26 cellular contexts compared by ENCODE assay signal in genomic region chr1:44685218-44685617, GRCh38. TPM values are rescaled to one million over a fixed set of nuclear protein-coding genes. Genes with fewer than 3 reads are reported as not detected.
"Had no signal": no experiment of that assay in that cellular context is flagged by ENCODE, and none has a peak within 500 bp of the region (broad histone marks: within the 10 kb centered on the region; RNA-seq: fewer than 3 reads in every experiment).

No MANE protein-coding gene starts in this region.

- H3K4me3 ChIP-seq: adrenal gland, MG63, Peyer's patch, SJSA1 had no signal

- H3K36me3 Mint-ChIP-seq: activated naive CD8-positive, alpha-beta T cell treated with anti-CD3 and anti-CD28 coated beads, Interleukin-2, amount 10 ng/mL, durations not matched to agents 7 days and 5 days had no signal

- H3K27me3 Mint-ChIP-seq: IgD-negative memory B cell had no signal

- H3K36me3 ChIP-seq: adrenal gland, MG63, Peyer's patch, SJSA1 had no signal

- H3K27ac ChIP-seq: adrenal gland, KMS-11, Peyer's patch, SJSA1 had no signal

- H3K9me3 ChIP-seq: adrenal gland, MG63, Peyer's patch, SJSA1 had no signal

- DNase-seq: activated CD4-positive, alpha-beta T cell treated with anti-CD3 and anti-CD28 coated beads for 4 hours; activated CD8-positive, alpha-beta T cell treated with anti-CD3 and anti-CD28 coated beads, Interleukin-2, amount 10 ng/mL, durations not matched to agents 7 days and 5 days; activated naive CD4-positive, alpha-beta T cell treated with anti-CD3 and anti-CD28 coated beads, Interleukin-2, amount 50 U/mL, for 16 hours; activated naive CD8-positive, alpha-beta T cell treated with anti-CD3 and anti-CD28 coated beads, Interleukin-2, amount 10 ng/mL, durations not matched to agents 7 days and 5 days; activated T-cell treated with anti-CD3 and anti-CD28 coated beads, Interleukin-2, amount 50 U/mL, for 72 hours; anterior cingulate cortex; MG63; NCI-H1105; NCI-H1436; NCI-H1694 treated with DMSO at 0.1 percent for 48 hours; NCI-H2029 treated with DMSO at 0.1 percent for 48 hours; NCI-H345; NCI-H510A; NCI-H526 treated with DMSO at 0.1 percent for 48 hours; NCI-H82; SHP77; SW 1271; T1000 had no signal

- H3K9ac ChIP-seq: KMS-11 had no signal

- H3K9me3 Mint-ChIP-seq: activated naive CD8-positive, alpha-beta T cell treated with anti-CD3 and anti-CD28 coated beads, Interleukin-2, amount 10 ng/mL, durations not matched to agents 7 days and 5 days; activated T-cell treated with anti-CD3 and anti-CD28 coated beads, Interleukin-2, amount 50 U/mL, for 72 hours; IgD-negative memory B cell had no signal

- H3K27ac Mint-ChIP-seq: activated CD8-positive, alpha-beta T cell treated with anti-CD3 and anti-CD28 coated beads, Interleukin-2, amount 10 ng/mL, durations not matched to agents 7 days and 5 days; activated naive CD8-positive, alpha-beta T cell treated with anti-CD3 and anti-CD28 coated beads, Interleukin-2, amount 10 ng/mL, durations not matched to agents 7 days and 5 days; activated T-cell treated with anti-CD3 and anti-CD28 coated beads, Interleukin-2, amount 50 U/mL, for 72 hours; IgD-negative memory B cell had no signal

- ATAC-seq: SK-N-SH treated with all-trans-retinoic acid at 6 μM for 48 hours had no signal

- H3K4me3 Mint-ChIP-seq: activated CD8-positive, alpha-beta T cell treated with anti-CD3 and anti-CD28 coated beads, Interleukin-2, amount 10 ng/mL, durations not matched to agents 7 days and 5 days; activated naive CD8-positive, alpha-beta T cell treated with anti-CD3 and anti-CD28 coated beads, Interleukin-2, amount 10 ng/mL, durations not matched to agents 7 days and 5 days; activated T-cell treated with anti-CD3 and anti-CD28 coated beads, Interleukin-2, amount 50 U/mL, for 72 hours; IgD-negative memory B cell had no signal

- H3K27me3 ChIP-seq: adrenal gland, MG63, Peyer's patch had no signal

- H3K4me1 ChIP-seq: adrenal gland, Peyer's patch, SJSA1 had no signal

- H3K4me2 ChIP-seq: KMS-11 had no signal

- FAIRE-seq: TTC549 had no signal

RNA-seq across cellular contexts. Expression of gene ARMH1, which starts 10.7 kb away (rescaled TPM):
- total RNA-seq: SJSA1 had no signal

RNA-seq across cellular contexts. Expression of gene RNU5D-1, which starts 45.8 kb away (rescaled TPM):
- total RNA-seq: activated CD8-positive, alpha-beta T cell treated with anti-CD3 and anti-CD28 coated beads, Interleukin-2, amount 10 ng/mL, durations not matched to agents 7 days and 5 days; activated naive CD8-positive, alpha-beta T cell treated with anti-CD3 and anti-CD28 coated beads, Interleukin-2, amount 10 ng/mL, durations not matched to agents 7 days and 5 days; activated T-cell treated with anti-CD3 and anti-CD28 coated beads, Interleukin-2, amount 50 U/mL, for 72 hours; adrenal gland; cardiac septum; Peyer's patch; SJSA1 had no signal
- polyA plus RNA-seq: adrenal gland, IgD-negative memory B cell had no signal
